Comparison of ENCODE assay signal across 14 cellular contexts in the genomic region with DNA sequence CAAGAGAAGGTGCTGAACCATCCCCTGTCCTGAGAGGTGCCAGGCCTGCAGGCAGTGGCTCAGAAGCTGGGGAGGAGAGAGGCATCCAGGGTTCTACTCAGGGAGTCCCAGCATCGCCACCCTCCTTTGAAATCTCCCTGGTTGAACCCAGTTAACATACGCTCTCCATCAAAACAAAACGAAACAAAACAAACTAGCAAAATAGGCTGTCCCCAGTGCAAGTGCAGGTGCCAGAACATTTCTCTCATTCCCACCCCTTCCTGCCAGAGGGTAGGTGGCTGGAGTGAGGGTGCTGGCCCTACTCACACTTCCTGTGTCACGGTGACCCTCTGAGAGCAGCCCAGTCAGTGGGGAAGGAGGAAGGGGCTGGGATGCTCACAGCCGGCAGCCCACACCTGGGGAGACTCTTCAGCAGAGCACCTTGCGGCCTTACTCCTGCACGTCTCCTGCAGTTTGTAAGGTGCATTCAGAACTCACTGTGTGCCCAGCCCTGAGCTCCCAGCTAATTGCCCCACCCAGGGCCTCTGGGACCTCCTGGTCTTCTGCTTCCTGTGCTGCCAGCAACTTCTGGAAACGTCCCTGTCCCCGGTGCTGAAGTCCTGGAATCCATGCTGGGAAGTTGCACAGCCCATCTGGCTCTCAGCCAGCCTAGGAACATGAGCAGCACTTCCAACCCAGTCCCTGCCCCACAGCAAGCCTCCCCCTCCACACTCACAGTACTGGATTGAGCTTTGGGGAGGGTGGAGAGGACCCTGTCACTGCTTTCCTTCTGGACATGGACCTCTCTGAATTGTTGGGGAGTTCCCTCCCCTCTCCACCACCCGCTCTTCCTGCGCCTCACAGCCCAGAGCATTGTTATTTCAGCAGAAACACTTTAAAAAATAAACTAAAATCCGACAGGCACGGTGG. TPM values are rescaled to one million over a fixed set of nuclear protein-coding genes. Genes with fewer than 3 reads are reported as not detected.
A peak's percentile ranks its signal among the peaks of the same experiment; 100 is the strongest.
DNase-seq lines count a peak whose midpoint lies in the region; ATAC-seq and TF ChIP-seq lines count a peak whose summit lies in the region.
"Not testable (repeated sequence)": the region's sequence is repeated elsewhere in the genome, so short reads cannot be mapped to it uniquely, and the experiment has no call there.
"Had no signal": no experiment of that assay in that cellular context is flagged by ENCODE, and none has a peak within 500 bp of the region (broad histone marks: within the 10 kb centered on the region; RNA-seq: fewer than 3 reads in every experiment).

No MANE protein-coding gene starts in this region.

- peak; percentile 54 for ATAC-seq in body of pancreas
- peak; percentile 52 for ATAC-seq in left lobe of liver

- WGBS in body of pancreas, 2 donors, result 21 to 24% methylated on average over 4 to 7 of the region's 13 CpGs

- H2AFZ ChIP-seq in fibroblast of lung (ENCODE audit: low read length), result not testable (repeated sequence)

- H3K9me3 ChIP-seq in Caco-2; body of pancreas; fibroblast of lung (ENCODE audit: control insufficient read depth, insufficient read depth, low read depth, low read length): not testable (repeated sequence)

- not testable (repeated sequence) for TF ChIP-seq POLR2A in body of pancreas (IDR thresholded peaks at IDR 0.05)

- H4K20me1 ChIP-seq in fibroblast of lung (ENCODE audit: control insufficient read depth, extremely low read depth, insufficient read depth, low read length), result not testable (repeated sequence)

- not testable (repeated sequence) for H3K4me1 Mint-ChIP-seq in Caco-2 (ENCODE audit: low read depth, unreplicated experiment); T-helper 2 cell treated with Interferon-gamma antibody and Interleukin-4, amounts not matched to agents 5 μg/mL and 100 μg/mL, for 36 hours (ENCODE audit: low read depth); nephron

- CTCF ChIA-PET in Caco-2 (lab: Charles Lee), result not testable (repeated sequence)

- not testable (repeated sequence) for H3K36me3 ChIP-seq in Caco-2 (ENCODE audit: control insufficient read depth, insufficient read depth, low read length); body of pancreas (replicated peaks in 1 of 2; ENCODE audit: insufficient read depth in 1 of 2, low read depth in 2 of 2); fibroblast of lung (ENCODE audit: control insufficient read depth, insufficient read depth, low read length)

- H3K4me2 ChIP-seq in fibroblast of lung (ENCODE audit: extremely low read depth, insufficient read depth, low read length), result not testable (repeated sequence)

- H3K79me2 ChIP-seq in fibroblast of lung (ENCODE audit: control insufficient read depth, insufficient read depth, low read length), result not testable (repeated sequence)

- DNase-seq in Caco-2; T-helper 2 cell treated with Interferon-gamma antibody and Interleukin-4, amounts not matched to agents 5 μg/mL and 100 μg/mL, for 36 hours (ENCODE audit: low spot score); left lobe of liver (ENCODE audit: low spot score): not testable (repeated sequence)
- DNase-seq in HUDEP-2 (lab: John Stamatoyannopoulos, UW; ENCODE audit: unreplicated experiment in 76 of 76) (peak in 61 of 76 experiments; percentile 26 to 96 (median 61)), body of pancreas (peak; percentile 52 to 70 (median 62)), fibroblast of lung (ENCODE audit: low read depth in 2 of 2) (peak; percentile 11 to 33)

- not testable (repeated sequence) for H3K27me3 ChIP-seq in Caco-2 (replicated peaks; ENCODE audit: control insufficient read depth, insufficient read depth, low read length); body of pancreas
- H3K27me3 ChIP-seq in fibroblast of lung (ENCODE audit: control insufficient read depth, insufficient read depth, low read length), result peaks cover 23% of the 10 kb centered on the region

- intact Hi-C loops in Caco-2 (cut with micrococcal nuclease; ENCODE audit: unreplicated experiment); body of pancreas (cut with DNase I): not testable (repeated sequence)

- TF ChIP-seq CTCF in Caco-2 (IDR thresholded peaks at IDR 0.05; ENCODE audit: insufficient read depth in 1 of 2, low read depth in 1 of 2, low read length in 1 of 2, severe bottlenecking in 1 of 2, unreplicated experiment in 1 of 2); body of pancreas (IDR thresholded peaks at IDR 0.05); fibroblast of lung (conservative IDR thresholded peaks at IDR 0.05 in 1 of 2, IDR thresholded peaks at IDR 0.05 in 1 of 2; ENCODE audit: low read depth in 1 of 2, low read length in 2 of 2); nephron (IDR thresholded peaks at IDR 0.05; ENCODE audit: unreplicated experiment in 3 of 3): not testable (repeated sequence)

- not testable (repeated sequence) for H3K36me3 Mint-ChIP-seq in Caco-2 (ENCODE audit: insufficient read depth, unreplicated experiment); T-helper 2 cell treated with Interferon-gamma antibody and Interleukin-4, amounts not matched to agents 5 μg/mL and 100 μg/mL, for 36 hours (ENCODE audit: low read depth); nephron (ENCODE audit: low read depth)

- H3K9me3 Mint-ChIP-seq in Caco-2 (ENCODE audit: unreplicated experiment); T-helper 2 cell treated with Interferon-gamma antibody and Interleukin-4, amounts not matched to agents 5 μg/mL and 100 μg/mL, for 36 hours; nephron: not testable (repeated sequence)

- H3K27me3 Mint-ChIP-seq in Caco-2 (ENCODE audit: insufficient read depth, unreplicated experiment) (peaks cover 18% of the 10 kb centered on the region), nephron (ENCODE audit: low read depth) (peaks cover 80% of the 10 kb centered on the region)
- H3K27me3 Mint-ChIP-seq in T-helper 2 cell treated with Interferon-gamma antibody and Interleukin-4, amounts not matched to agents 5 μg/mL and 100 μg/mL, for 36 hours (ENCODE audit: low read depth), result peaks cover 64% of the 10 kb centered on the region

- H3K9ac ChIP-seq in fibroblast of lung (ENCODE audit: insufficient read depth, low read length), result not testable (repeated sequence)

- BruUV-seq in Caco-2 (replicated peaks; lab: Mats Ljungman, UMichigan), result not testable (repeated sequence)

- not testable (repeated sequence) for H3K4me3 ChIP-seq in Caco-2 (ENCODE audit: low read depth, low read length); body of pancreas; fibroblast of lung (replicated peaks in 1 of 4; ENCODE audit: control extremely low read depth in 1 of 4, insufficient read depth in 1 of 4, low read depth in 3 of 4, low read length in 4 of 4)

- H3K27ac Mint-ChIP-seq in Caco-2 (ENCODE audit: unreplicated experiment); T-helper 2 cell treated with Interferon-gamma antibody and Interleukin-4, amounts not matched to agents 5 μg/mL and 100 μg/mL, for 36 hours; nephron: not testable (repeated sequence)

- POLR2A ChIA-PET in Caco-2 (lab: Charles Lee), result not testable (repeated sequence)

- peak overlapping the region; percentile 40 for H3K4me3 Mint-ChIP-seq in Caco-2 (ENCODE audit: unreplicated experiment)
- H3K4me3 Mint-ChIP-seq in T-helper 2 cell treated with Interferon-gamma antibody and Interleukin-4, amounts not matched to agents 5 μg/mL and 100 μg/mL, for 36 hours, result peak overlapping the region; percentile 1
- peak overlapping the region in 2 of 3 experiments; percentile 29 to 58 for H3K4me3 Mint-ChIP-seq in nephron

- not testable (repeated sequence) for H3K4me1 ChIP-seq in Caco-2; body of pancreas; fibroblast of lung (ENCODE audit: control insufficient read depth, extremely low read depth, insufficient read depth, low read length)

- H3K27ac ChIP-seq in body of pancreas; fibroblast of lung (ENCODE audit: insufficient read depth, low read length): not testable (repeated sequence)

RNA-seq across cellular contexts. Expression of gene HBA2, which starts 1.4 kb away (rescaled TPM):
- 2.1 TPM in 1 of 2 replicates, not detected in the other for total RNA-seq in Caco-2 (2022)
- 10 to 100 TPM in 1 of 2 donors, 1 to 10 TPM in 1; 6.0 to 23.4 TPM for total RNA-seq in body of pancreas
- not detected in 2 replicates for total RNA-seq in fibroblast of lung
- polyA plus RNA-seq in fibroblast of lung, result 0.19 TPM in 1 of 2 replicates, not detected in the other
- polyA plus RNA-seq in fibroblast of lung (2012), result not detected in 2 replicates
- 1.0 and 2.3 TPM in 2 replicates for polyA minus RNA-seq in fibroblast of lung (ENCODE audit: low replicate concordance)
- total RNA-seq in left lobe of liver, result 67.1 TPM
- total RNA-seq: activated naive CD8-positive, alpha-beta T cell treated with anti-CD3 and anti-CD28 coated beads, Interleukin-2, amount 10 ng/mL, durations not matched to agents 7 days and 5 days; fibroblast of villous mesenchyme; mammary epithelial cell; SJSA1 had no signal
- polyA plus RNA-seq: mammary epithelial cell had no signal

RNA-seq across cellular contexts. Expression of gene HBA1, which starts 2.4 kb away (rescaled TPM):
- total RNA-seq in Caco-2 (2022) (3.6 and 8.6 TPM in 2 replicates), body of pancreas (not detected), fibroblast of lung (not detected in 2 replicates), left lobe of liver (112 TPM)
- polyA plus RNA-seq in fibroblast of lung, result 0.69 and 0.77 TPM in 2 replicates
- 0.55 and 2.2 TPM in 2 replicates for polyA plus RNA-seq in fibroblast of lung (2012)
- polyA minus RNA-seq in fibroblast of lung (ENCODE audit: low replicate concordance), result not detected in 2 replicates
- total RNA-seq: activated naive CD8-positive, alpha-beta T cell treated with anti-CD3 and anti-CD28 coated beads, Interleukin-2, amount 10 ng/mL, durations not matched to agents 7 days and 5 days; activated T-helper 2 cell treated with anti-CD3 and anti-CD28 coated beads, Interferon-gamma antibody, Interleukin-2, Interleukin-4, amounts not matched to agents 10 μg/mL and 5 μg/mL and 100 μg/mL, durations not matched to agents 14 hours and 24 hours and 36 hours; fibroblast of villous mesenchyme; Peyer's patch; SJSA1 had no signal

RNA-seq across cellular contexts. Expression of gene HBQ1, which starts 6.1 kb away (rescaled TPM):
- total RNA-seq in Caco-2 (2022) (7.0 and 9.2 TPM in 2 replicates), body of pancreas (not detected), fibroblast of lung (not detected in 2 replicates), left lobe of liver (not detected)
- polyA plus RNA-seq in fibroblast of lung, result not detected in 2 replicates
- polyA plus RNA-seq in fibroblast of lung (2012), result 0.52 TPM in 1 of 2 replicates, not detected in the other
- polyA minus RNA-seq in fibroblast of lung (ENCODE audit: low replicate concordance), result not detected in 2 replicates
- total RNA-seq: activated naive CD8-positive, alpha-beta T cell treated with anti-CD3 and anti-CD28 coated beads, Interleukin-2, amount 10 ng/mL, durations not matched to agents 7 days and 5 days; fibroblast of villous mesenchyme; Peyer's patch; SJSA1; subcutaneous adipose tissue had no signal

RNA-seq across cellular contexts. Expression of gene HBM, which starts 8.3 kb away (rescaled TPM):
- total RNA-seq in Caco-2 (2022) (not detected in 2 replicates), body of pancreas (not detected), fibroblast of lung (not detected in 2 replicates), left lobe of liver (0.40 TPM)
- polyA plus RNA-seq in fibroblast of lung, result not detected in 2 replicates
- polyA plus RNA-seq in fibroblast of lung (2012), result not detected in 2 replicates
- not detected in 2 replicates for polyA minus RNA-seq in fibroblast of lung (ENCODE audit: low replicate concordance)
- total RNA-seq: activated naive CD8-positive, alpha-beta T cell treated with anti-CD3 and anti-CD28 coated beads, Interleukin-2, amount 10 ng/mL, durations not matched to agents 7 days and 5 days; activated T-helper 2 cell treated with anti-CD3 and anti-CD28 coated beads, Interferon-gamma antibody, Interleukin-2, Interleukin-4, amounts not matched to agents 10 μg/mL and 5 μg/mL and 100 μg/mL, durations not matched to agents 14 hours and 24 hours and 36 hours; fibroblast of villous mesenchyme; mammary epithelial cell; Peyer's patch; SJSA1 had no signal
- polyA plus RNA-seq: mammary epithelial cell had no signal

RNA-seq across cellular contexts. Expression of gene HBZ, which starts 21.7 kb away (rescaled TPM):
- total RNA-seq in Caco-2 (2022), result not detected in 2 replicates
- total RNA-seq in body of pancreas, result not detected
- not detected in 2 replicates for total RNA-seq in fibroblast of lung
- not detected in 2 replicates for polyA plus RNA-seq in fibroblast of lung
- polyA plus RNA-seq in fibroblast of lung (2012), result not detected in 2 replicates
- not detected in 2 replicates for polyA minus RNA-seq in fibroblast of lung (ENCODE audit: low replicate concordance)
- 0.81 TPM for total RNA-seq in left lobe of liver
- total RNA-seq: activated naive CD8-positive, alpha-beta T cell treated with anti-CD3 and anti-CD28 coated beads, Interleukin-2, amount 10 ng/mL, durations not matched to agents 7 days and 5 days; activated T-helper 2 cell treated with anti-CD3 and anti-CD28 coated beads, Interferon-gamma antibody, Interleukin-2, Interleukin-4, amounts not matched to agents 10 μg/mL and 5 μg/mL and 100 μg/mL, durations not matched to agents 14 hours and 24 hours and 36 hours; fibroblast of villous mesenchyme; mammary epithelial cell; Peyer's patch; SJSA1 had no signal
- polyA plus RNA-seq: mammary epithelial cell had no signal
